25 cellular contexts compared by ENCODE assay signal in genomic region chr2:101356486-101356885, GRCh38. TPM values are rescaled to one million over a fixed set of nuclear protein-coding genes. Genes with fewer than 3 reads are reported as not detected.
DNase-seq lines count a peak whose midpoint lies in the region; ATAC-seq and TF ChIP-seq lines count a peak whose summit lies in the region.
"Had no signal": no experiment of that assay in that cellular context is flagged by ENCODE, and none has a peak within 500 bp of the region (broad histone marks: within the 10 kb centered on the region; RNA-seq: fewer than 3 reads in every experiment).

No MANE protein-coding gene starts in this region.

- H3K9me3 ChIP-seq in IMR-90 (ENCODE audit: control insufficient read depth, insufficient read depth, low read length) = no peaks in the 10 kb centered on the region
- H3K9me3 ChIP-seq: adrenal gland, sigmoid colon, transverse colon had no signal

- H3K27ac ChIP-seq in IMR-90 (ENCODE audit: insufficient read depth, low read length) (no peak overlapping the region), foreskin keratinocyte (peak overlapping the region; percentile 51)
- H3K27ac ChIP-seq: adrenal gland, HL-60, sigmoid colon, transverse colon, VCaP had no signal

- ATAC-seq in IMR-90 (ENCODE audit: low read depth) (no peak), foreskin keratinocyte (peak; percentile 65), GM21390 (IDR thresholded peaks at IDR 0.05; ENCODE audit: unreplicated experiment) (no peak), GM18520 (IDR thresholded peaks at IDR 0.05; ENCODE audit: unreplicated experiment) (no peak)
- ATAC-seq: K562; naive thymus-derived CD8-positive, alpha-beta T cell had no signal

- POLR2A ChIA-PET in IMR-90 (lab: Charles Lee; ENCODE audit: unreplicated experiment) = no interaction called here

- H3K4me1 ChIP-seq in IMR-90 (ENCODE audit: control insufficient read depth, insufficient read depth, low read length) = no peaks in the 10 kb centered on the region
- H3K4me1 ChIP-seq in foreskin keratinocyte = peaks cover 35% of the 10 kb centered on the region
- H3K4me1 ChIP-seq: sigmoid colon, transverse colon had no signal

- H2AK5ac ChIP-seq in IMR-90 (ENCODE audit: low read depth, low read length) = no peak overlapping the region

- no peak overlapping the region for H3K56ac ChIP-seq in IMR-90 (ENCODE audit: extremely low read depth, insufficient read depth, low read length)

- TF ChIP-seq CTCF in IMR-90 (conservative IDR thresholded peaks at IDR 0.05; ENCODE audit: low read depth, low read length) (no peak), astrocyte of the cerebellum (IDR thresholded peaks at IDR 0.05; ENCODE audit: low read depth, low read length, missing control alignments) (no peak), foreskin keratinocyte (conservative IDR thresholded peaks at IDR 0.05) (no peak)

- dilution Hi-C loops in IMR-90 (cut with HindIII; ENCODE audit: low sequenced_read_pairs, unreplicated experiment) = no loop called here

- in situ Hi-C loops in IMR-90 (cut with MboI; ENCODE audit: low sequenced_read_pairs) (no loop called here), astrocyte of the cerebellum (cut with HindIII; ENCODE audit: low sequenced_read_pairs) (no loop called here)

- H3K27me3 ChIP-seq in IMR-90 (ENCODE audit: control insufficient read depth, insufficient read depth, low read length) (peaks cover 3% of the 10 kb centered on the region), foreskin keratinocyte (no peaks in the 10 kb centered on the region)
- H3K27me3 ChIP-seq: adrenal gland, sigmoid colon, transverse colon had no signal

- DNase-seq in AG08396 (ENCODE audit: low spot score) (peak; percentile 32), IMR-90 (peak; percentile 39), astrocyte of the cerebellum (ENCODE audit: low read depth) (peak; percentile 24), foreskin keratinocyte (peak; percentile 81 to 84), ureter (ENCODE audit: low spot score) (no peak)
- no peak for DNase-seq in stimulated activated CD4-positive, alpha-beta T cell treated with anti-CD3 and anti-CD28 coated beads, Interleukin-4, amount 100 ng/mL, for 24 hours
- DNase-seq: activated CD4-positive, alpha-beta T cell treated with anti-CD3 and anti-CD28 coated beads, Interleukin-2, amount 50 U/mL, for 4 hours; activated gamma-delta T cell; adrenal gland; DMS 273 treated with DMSO at 0.1 percent for 48 hours; hypothalamus; mesenchymal stem cell; naive thymus-derived CD8-positive, alpha-beta T cell; NCI-H1930; NCI-H446; NK-92 treated with Interleukin-12 subunit alpha and Interleukin-12 subunit beta, amount 100 ng/mL, for 24 hours; sigmoid colon; transverse colon had no signal

- no peak overlapping the region for H2BK120ac ChIP-seq in IMR-90 (ENCODE audit: low read depth, low read length)

- H2BK20ac ChIP-seq in IMR-90 (ENCODE audit: low read depth, low read length) = no peak overlapping the region

- no peak overlapping the region for H4K8ac ChIP-seq in IMR-90 (ENCODE audit: low read depth in 2 of 2, low read length in 2 of 2)

- H4K20me1 ChIP-seq in IMR-90 (ENCODE audit: insufficient read depth, low read length) = no peaks in the 10 kb centered on the region

- no peak for TF ChIP-seq RAD21 in IMR-90 (IDR thresholded peaks at IDR 0.05; ENCODE audit: low read length)

- no peak overlapping the region for H2AFZ ChIP-seq in IMR-90 (replicated peaks; ENCODE audit: low read length, poor library complexity)

- H4K5ac ChIP-seq in IMR-90 (ENCODE audit: low read depth, low read length) = no peak overlapping the region

- H3K4me3 ChIP-seq in IMR-90 (ENCODE audit: insufficient read depth, low read depth, low read length) (no peak overlapping the region), astrocyte of the cerebellum (ENCODE audit: low read depth, low read length) (no peak overlapping the region)
- H3K4me3 ChIP-seq: adrenal gland, K562, sigmoid colon, transverse colon had no signal

- H3K23ac ChIP-seq in IMR-90 (ENCODE audit: low read depth, low read length) = no peak overlapping the region

- H3K36me3 ChIP-seq in IMR-90 (ENCODE audit: control insufficient read depth, insufficient read depth, low read length) = no peaks in the 10 kb centered on the region
- H3K36me3 ChIP-seq: adrenal gland, sigmoid colon, transverse colon had no signal

- H3K79me1 ChIP-seq in IMR-90 (ENCODE audit: low read depth in 1 of 2, low read length in 2 of 2) = no peaks in the 10 kb centered on the region

- H2BK5ac ChIP-seq in IMR-90 (ENCODE audit: low read depth, low read length, poor library complexity, severe bottlenecking) = no peak overlapping the region

- TF ChIP-seq POLR2A in IMR-90 (IDR thresholded peaks at IDR 0.05; ENCODE audit: low read depth, low read length) = no peak

- H3K4me2 ChIP-seq in IMR-90 (ENCODE audit: low read depth, low read length) = no peak overlapping the region

- H2BK15ac ChIP-seq in IMR-90 (ENCODE audit: low read depth, low read length) = no peak overlapping the region

- H3K9ac ChIP-seq in IMR-90 (ENCODE audit: low read depth, low read length) = no peak overlapping the region

- intact Hi-C loops in IMR-90 (cut with micrococcal nuclease) = no loop called here

- 0 out of 2 replicates have a peak, but pooled peaks cover 4% of the 10 kb centered on the region for H3K9me1 ChIP-seq in IMR-90 (ENCODE audit: insufficient read depth, low read length)

- no peak overlapping the region for H3K4ac ChIP-seq in IMR-90 (ENCODE audit: low read depth, low read length)

- CTCF ChIA-PET in IMR-90 (lab: Yijun Ruan, JAX) = no interaction called here

- H3K18ac ChIP-seq in IMR-90 (ENCODE audit: low read depth, low read length) = no peak overlapping the region

- no peak overlapping the region for H4K91ac ChIP-seq in IMR-90 (ENCODE audit: insufficient read depth, low read depth, low read length)

- no peak overlapping the region for H3K14ac ChIP-seq in IMR-90 (replicated peaks; ENCODE audit: low read depth, low read length)

- no peak overlapping the region for H2AK9ac ChIP-seq in IMR-90 (replicated peaks; ENCODE audit: low read depth, low read length, poor library complexity)

- no CpG with 5 or more reads among the region's 2 CpGs for WGBS in IMR-90 (ENCODE audit: extremely low coverage in 2 of 2, insufficient read length in 1 of 2), 2 experiments

- BruUV-seq in IMR-90 (replicated peaks; lab: Mats Ljungman, UMichigan) = no TSS peak

TF ChIP-seq in IMR-90, 13 proteins besides CTCF, POLR2A, EP300 and RAD21:
- TF ChIP-seq MAZ (IDR thresholded peaks at IDR 0.05; ENCODE audit: borderline replicate concordance, low read depth, low read length) = no peak
- TF ChIP-seq MAFK (IDR thresholded peaks at IDR 0.05; ENCODE audit: low read depth, low read length) = no peak
- no peak for TF ChIP-seq USF2 (IDR thresholded peaks at IDR 0.05; ENCODE audit: low read depth, low read length)
- TF ChIP-seq SMC3 (IDR thresholded peaks at IDR 0.05; ENCODE audit: low read depth, low read length) = no peak
- TF ChIP-seq RFX5 (IDR thresholded peaks at IDR 0.05; ENCODE audit: low read depth, low read length) = no peak
- no peak for TF ChIP-seq CEBPB (IDR thresholded peaks at IDR 0.05; ENCODE audit: low read depth, low read length)

RNA-seq across cellular contexts. Expression of gene CREG2, which starts 30.8 kb away (rescaled TPM):
- total RNA-seq in IMR-90 (2012; rRNA removed) (not detected in 2 replicates), foreskin keratinocyte (1.1 and 1.5 TPM in 2 replicates), ureter (1.8 TPM)
- polyA plus RNA-seq in IMR-90 (2012; rRNA removed) (0.17 and 0.24 TPM in 2 replicates), foreskin keratinocyte (1.1 and 1.4 TPM in 2 replicates)
- polyA plus RNA-seq in IMR-90 (2012; cell fraction: cytosol; rRNA removed) = 0.06 and 0.12 TPM in 2 replicates
- polyA plus RNA-seq in IMR-90 (2012; cell fraction: nucleus; rRNA removed; ENCODE audit: low replicate concordance) = 0.05 and 0.13 TPM in 2 replicates
- total RNA-seq: K562; naive thymus-derived CD8-positive, alpha-beta T cell; osteocyte had no signal
- polyA plus RNA-seq: CD14-positive monocyte; K562; naive thymus-derived CD8-positive, alpha-beta T cell had no signal

RNA-seq across cellular contexts. Expression of gene RNF149, which starts 48.0 kb away (rescaled TPM):
- total RNA-seq in IMR-90 (2012; rRNA removed) (18.6 and 26.4 TPM in 2 replicates), foreskin keratinocyte (53.6 and 55.9 TPM in 2 replicates), ureter (97.3 TPM)
- polyA plus RNA-seq in IMR-90 (2012; rRNA removed) (13.0 and 14.5 TPM in 2 replicates), foreskin keratinocyte (33.0 and 37.9 TPM in 2 replicates)
- 6.0 and 11.0 TPM in 2 replicates for polyA plus RNA-seq in IMR-90 (2012; cell fraction: cytosol; rRNA removed)
- polyA plus RNA-seq in IMR-90 (2012; cell fraction: nucleus; rRNA removed; ENCODE audit: low replicate concordance) = 24.2 and 39.6 TPM in 2 replicates

Comparison
In these comparisons a context has a peak if more than half of its experiments do, and no peak if none do; other contexts are left out.
1. DNase-seq: peak in AG08396 (single experiment), IMR-90 (single experiment), astrocyte of the cerebellum (single experiment) and foreskin keratinocyte (2 of 2); none in ureter (single experiment) and stimulated activated CD4-positive, alpha-beta T cell treated with anti-CD3 and anti-CD28 coated beads, Interleukin-4, amount 100 ng/mL, for 24 hours (single experiment).